9 cellular contexts compared by ENCODE assay signal in genomic region chr15:40928975-40929729, GRCh38. TPM values are rescaled to one million over a fixed set of nuclear protein-coding genes. Genes with fewer than 3 reads are reported as not detected.
DNase-seq lines count a peak whose midpoint lies in the region; ATAC-seq, FAIRE-seq and TF ChIP-seq lines count a peak whose summit lies in the region.
"Had no signal": no experiment of that assay in that cellular context is flagged by ENCODE, and none has a peak within 500 bp of the region (broad histone marks: within the 10 kb centered on the region; RNA-seq: fewer than 3 reads in every experiment).

DLL4 (plus strand) TSS chr15:40929340; CDS start chr15:40929669, 329 bp downstream.

- TF ChIP-seq CTCF in WI38 (IDR thresholded peaks at IDR 0.05; ENCODE audit: low read depth, low read length) (no peak), endothelial cell (IDR thresholded peaks at IDR 0.05; ENCODE audit: unreplicated experiment) (peak; percentile 37)

- no peaks in the 10 kb centered on the region for H3K9me3 Mint-ChIP-seq in endothelial cell (ENCODE audit: unreplicated experiment)

- H3K27me3 Mint-ChIP-seq in endothelial cell (ENCODE audit: unreplicated experiment), result peaks cover 43% of the 10 kb centered on the region

- H3K36me3 ChIP-seq in muscle layer of colon (ENCODE audit: insufficient read depth, low read length), result no peaks in the 10 kb centered on the region

- peak; percentile 59 for DNase-seq in activated T-cell treated with anti-CD3 and anti-CD28 coated beads, Interleukin-2, amount 50 U/mL, for 1 hour
- DNase-seq in activated T-cell treated with anti-CD3 and anti-CD28 coated beads for 4 hours (no peak), NCI-H2029 (lab: John Stamatoyannopoulos, UW) (peak; percentile 60), endothelial cell (ENCODE audit: low spot score) (peak; percentile 97), urothelium cell line (ENCODE audit: low spot score) (peak; percentile 81)

- peak within 1 kb of the TSS; percentile 95 for H3K27ac Mint-ChIP-seq in endothelial cell (ENCODE audit: unreplicated experiment)

- no peaks in the 10 kb centered on the region for H3K9me3 ChIP-seq in muscle layer of colon (ENCODE audit: low read length)

- peaks cover 55% of the 10 kb centered on the region for H3K4me1 Mint-ChIP-seq in endothelial cell (ENCODE audit: unreplicated experiment)

- H3K4me1 ChIP-seq in muscle layer of colon (ENCODE audit: insufficient read depth, low read length), result peaks cover 39% of the 10 kb centered on the region

- ATAC-seq in HG03196 (IDR thresholded peaks at IDR 0.05; ENCODE audit: unreplicated experiment), result no peak

- no peak within 1 kb of the TSS for H3K9ac ChIP-seq in muscle layer of colon (ENCODE audit: low read length)

- H3K4me3 ChIP-seq in WI38 (ENCODE audit: low read depth, low read length) (peak within 1 kb of the TSS; percentile 78), muscle layer of colon (ENCODE audit: low read depth in 1 of 2, low read length in 2 of 2) (peak within 1 kb of the TSS; percentile 49 to 56)

- peaks cover 61% of the 10 kb centered on the region for H3K36me3 Mint-ChIP-seq in endothelial cell (ENCODE audit: low read depth, unreplicated experiment)

- H3K27me3 ChIP-seq in muscle layer of colon (ENCODE audit: control insufficient read depth in 1 of 2, insufficient read depth in 2 of 2, low read length in 2 of 2), result peaks cover 67 to 79% of the 10 kb centered on the region in 2 donors

- FAIRE-seq in urothelium cell line (lab: Jason Lieb, UNC), result no peak
- FAIRE-seq: G401.6 had no signal

- peak within 1 kb of the TSS; percentile 97 for H3K4me3 Mint-ChIP-seq in endothelial cell (ENCODE audit: unreplicated experiment)

- H3K27ac ChIP-seq in muscle layer of colon (ENCODE audit: low read depth, low read length), result no peak within 1 kb of the TSS

RNA-seq across cellular contexts. Expression of gene DLL4, which starts in this region (rescaled TPM):
- total RNA-seq in endothelial cell (ENCODE audit: unreplicated experiment), result 257 TPM
